ENCODE assay signal across 11 cellular contexts in the genomic region with DNA sequence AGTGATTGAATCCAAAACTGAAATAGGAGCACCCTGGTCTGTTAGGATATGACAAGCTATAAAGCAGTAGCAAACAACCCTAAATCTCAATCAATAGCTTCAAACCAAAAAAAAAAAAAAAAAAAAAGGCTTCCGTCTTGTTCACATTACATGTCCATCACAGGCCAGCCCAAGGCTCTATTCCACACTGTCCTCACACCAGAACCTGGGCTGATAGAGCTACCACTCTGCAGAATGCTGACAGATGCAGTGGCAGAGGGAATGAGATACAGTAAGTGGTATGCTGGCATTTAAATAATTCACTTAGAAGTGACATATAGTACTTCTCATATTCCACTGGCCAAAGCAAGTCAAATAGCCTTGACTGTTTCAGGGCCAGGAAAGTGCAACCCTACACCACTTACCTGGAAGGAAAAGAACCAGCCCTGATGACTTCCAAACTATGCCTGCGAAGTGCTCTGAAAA. TPM values are rescaled to one million over a fixed set of nuclear protein-coding genes. Genes with fewer than 3 reads are reported as not detected.
DNase-seq lines count a peak whose midpoint lies in the region; ATAC-seq and TF ChIP-seq lines count a peak whose summit lies in the region.
"Had no signal": no experiment of that assay in that cellular context is flagged by ENCODE, and none has a peak within 500 bp of the region (broad histone marks: within the 10 kb centered on the region; RNA-seq: fewer than 3 reads in every experiment).

No MANE protein-coding gene starts in this region.

- POLR2A ChIA-PET in activated CD4-positive, alpha-beta memory T cell treated with anti-CD3 and anti-CD28 coated beads, Interleukin-2, amount 10 ng/mL, durations not matched to agents 7 days and 5 days (lab: Charles Lee): interaction anchor here (1.3 kb wide), 1 partner anchor 15 kb away, joined by 3 read pairs; no protein-coding TSS in a partner anchor

- no peak overlapping the region for H3K4me3 ChIP-seq in left lung
- no peak overlapping the region for H3K4me3 ChIP-seq in esophagus squamous epithelium
- H3K4me3 ChIP-seq: coronary artery had no signal

- H3K27me3 ChIP-seq in left lung (no peaks in the 10 kb centered on the region), esophagus squamous epithelium (no peaks in the 10 kb centered on the region)

- H3K4me1 ChIP-seq in left lung: peaks cover 12 to 66% of the 10 kb centered on the region in 2 donors
- H3K4me1 ChIP-seq in esophagus squamous epithelium: peaks cover 0 to 54% (median 0%) of the 10 kb centered on the region in 3 donors

- no peak for TF ChIP-seq POLR2A in esophagus squamous epithelium (IDR thresholded peaks at IDR 0.05)

- TF ChIP-seq CTCF in C4-2B (conservative IDR thresholded peaks at IDR 0.05) (no peak), GM10266 (IDR thresholded peaks at IDR 0.05; ENCODE audit: control insufficient read depth, insufficient read depth, low read depth, missing control alignments) (no peak), left lung (IDR thresholded peaks at IDR 0.05) (no peak), esophagus squamous epithelium (IDR thresholded peaks at IDR 0.05) (no peak)

- in situ Hi-C loops in KBM-7 (cut with MboI; ENCODE audit: low pct_unique_long_range_greater_than_20kb, low sequenced_read_pairs): no loop called here

- H3K27ac Mint-ChIP-seq in activated CD4-positive, alpha-beta memory T cell treated with anti-CD3 and anti-CD28 coated beads, Interleukin-2, amount 10 ng/mL, durations not matched to agents 7 days and 5 days: peak overlapping the region; percentile 74

- peak overlapping the region; percentile 5 for H3K4me3 Mint-ChIP-seq in activated CD4-positive, alpha-beta memory T cell treated with anti-CD3 and anti-CD28 coated beads, Interleukin-2, amount 10 ng/mL, durations not matched to agents 7 days and 5 days

- H3K4me1 Mint-ChIP-seq in activated CD4-positive, alpha-beta memory T cell treated with anti-CD3 and anti-CD28 coated beads, Interleukin-2, amount 10 ng/mL, durations not matched to agents 7 days and 5 days: peaks cover 62% of the 10 kb centered on the region

- H3K9me3 Mint-ChIP-seq in activated CD4-positive, alpha-beta memory T cell treated with anti-CD3 and anti-CD28 coated beads, Interleukin-2, amount 10 ng/mL, durations not matched to agents 7 days and 5 days: no peaks in the 10 kb centered on the region

- intact Hi-C loops in left lung (cut with DNase I) (no loop called here), esophagus squamous epithelium (cut with DNase I) (no loop called here)

- H3K27me3 Mint-ChIP-seq in activated CD4-positive, alpha-beta memory T cell treated with anti-CD3 and anti-CD28 coated beads, Interleukin-2, amount 10 ng/mL, durations not matched to agents 7 days and 5 days: no peaks in the 10 kb centered on the region

- DNase-seq in GM10266 (ENCODE audit: extremely low spot score) (peak; percentile 85), left lung (no peak), amygdala (lab: John Stamatoyannopoulos, UW) (no peak), esophagus squamous epithelium (lab: John Stamatoyannopoulos, UW) (no peak), KBM-7 (no peak)
- DNase-seq in activated CD4-positive, alpha-beta memory T cell treated with anti-CD3 and anti-CD28 coated beads, Interleukin-2, amount 10 ng/mL, durations not matched to agents 7 days and 5 days: no peak
- DNase-seq: NCI-H1417 treated with DMSO at 0.1 percent for 48 hours, NCI-H526 treated with DMSO at 0.1 percent for 48 hours, T1000 had no signal

- H3K27ac ChIP-seq in C4-2B (peak overlapping the region; percentile 16; the same call in 1 of the 2 replicates), left lung (no peak overlapping the region), esophagus squamous epithelium (no peak overlapping the region)
- H3K27ac ChIP-seq: coronary artery had no signal

- H3K36me3 ChIP-seq in left lung (no peaks in the 10 kb centered on the region), esophagus squamous epithelium (no peaks in the 10 kb centered on the region)

- CTCF ChIA-PET in activated CD4-positive, alpha-beta memory T cell treated with anti-CD3 and anti-CD28 coated beads, Interleukin-2, amount 10 ng/mL, durations not matched to agents 7 days and 5 days (lab: Charles Lee): interaction anchor here (0.6 to 0.8 kb wide), 4 partner anchors 11 to 513 kb away, joined by 3 to 5 read pairs (median 3); no protein-coding TSS in a partner anchor

- no peaks in the 10 kb centered on the region for H3K9me3 ChIP-seq in left lung
- H3K9me3 ChIP-seq in esophagus squamous epithelium: no peaks in the 10 kb centered on the region

- peak; percentile 8 for ATAC-seq in left lung

- peaks cover 29% of the 10 kb centered on the region for H3K36me3 Mint-ChIP-seq in activated CD4-positive, alpha-beta memory T cell treated with anti-CD3 and anti-CD28 coated beads, Interleukin-2, amount 10 ng/mL, durations not matched to agents 7 days and 5 days (ENCODE audit: low read depth)

- WGBS in esophagus squamous epithelium, 2 donors: 70 to 85% methylated on average over 2 of the region's 2 CpGs

RNA-seq across cellular contexts. Expression of gene CDCA7L, which starts 5.8 kb away (rescaled TPM):
- 10 to 100 TPM; 38.8 to 48.2 TPM for total RNA-seq in activated CD4-positive, alpha-beta memory T cell treated with anti-CD3 and anti-CD28 coated beads, Interleukin-2, amount 10 ng/mL, durations not matched to agents 7 days and 5 days
- total RNA-seq in left lung (10 to 100 TPM; 27.5 to 38.2 TPM), esophagus squamous epithelium (10 to 100 TPM in 2 of 4 donors, 1 to 10 TPM in 2; 5.0 to 21.6 (median 12.8) TPM)
